1 cellular context compared by ENCODE assay signal in the genomic region with DNA sequence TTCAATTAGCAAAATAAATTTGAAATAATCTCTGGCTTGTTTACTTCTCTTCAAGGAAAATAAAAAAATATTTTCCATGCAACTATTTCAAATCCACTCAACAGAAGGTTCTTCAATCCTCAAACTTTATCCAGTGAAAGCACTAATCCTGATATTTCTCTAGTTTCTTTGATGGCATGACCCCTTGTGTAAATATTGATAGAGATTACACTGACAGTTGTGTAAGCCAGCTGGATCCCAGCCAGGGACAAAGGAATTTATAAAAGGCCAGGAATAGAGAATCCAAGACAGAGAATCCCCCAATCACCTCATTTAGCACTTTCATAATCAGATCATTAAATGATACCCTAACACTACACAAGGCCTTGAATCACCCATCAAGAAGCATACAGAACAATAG.
TF ChIP-seq lines count a peak whose summit lies in the region.

No MANE protein-coding gene starts in this region.

TF ChIP-seq in endothelial cell of umbilical vein, 7 proteins besides CTCF, POLR2A, EP300 and RAD21:
- no peak for TF ChIP-seq EZH2 (IDR thresholded peaks at IDR 0.05; ENCODE audit: borderline replicate concordance, low read depth, low read length, severe bottlenecking)
- no peak for TF ChIP-seq FOS (IDR thresholded peaks at IDR 0.05; ENCODE audit: borderline replicate concordance, insufficient read depth, low read length)
- TF ChIP-seq, protein P1, sequence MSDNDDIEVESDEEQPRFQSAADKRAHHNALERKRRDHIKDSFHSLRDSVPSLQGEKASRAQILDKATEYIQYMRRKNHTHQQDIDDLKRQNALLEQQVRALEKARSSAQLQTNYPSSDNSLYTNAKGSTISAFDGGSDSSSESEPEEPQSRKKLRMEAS (IDR thresholded peaks at IDR 0.05; ENCODE audit: insufficient read depth, insufficient read length) = no peak
- no peak for TF ChIP-seq MYC (IDR thresholded peaks at IDR 0.05; ENCODE audit: low read depth, low read length)
- TF ChIP-seq GATA2 (IDR thresholded peaks at IDR 0.05; ENCODE audit: insufficient read depth, insufficient read length, low read depth, low read length) = no peak
- no peak for TF ChIP-seq JUN (IDR thresholded peaks at IDR 0.05; ENCODE audit: borderline replicate concordance, insufficient read depth, insufficient read length, low read depth)
- no peak for TF ChIP-seq POLR2AphosphoS5 (IDR thresholded peaks at IDR 0.05; ENCODE audit: insufficient read depth, low read depth, low read length)
